ENCODE assay signal across 6 cellular contexts in the genomic region with DNA sequence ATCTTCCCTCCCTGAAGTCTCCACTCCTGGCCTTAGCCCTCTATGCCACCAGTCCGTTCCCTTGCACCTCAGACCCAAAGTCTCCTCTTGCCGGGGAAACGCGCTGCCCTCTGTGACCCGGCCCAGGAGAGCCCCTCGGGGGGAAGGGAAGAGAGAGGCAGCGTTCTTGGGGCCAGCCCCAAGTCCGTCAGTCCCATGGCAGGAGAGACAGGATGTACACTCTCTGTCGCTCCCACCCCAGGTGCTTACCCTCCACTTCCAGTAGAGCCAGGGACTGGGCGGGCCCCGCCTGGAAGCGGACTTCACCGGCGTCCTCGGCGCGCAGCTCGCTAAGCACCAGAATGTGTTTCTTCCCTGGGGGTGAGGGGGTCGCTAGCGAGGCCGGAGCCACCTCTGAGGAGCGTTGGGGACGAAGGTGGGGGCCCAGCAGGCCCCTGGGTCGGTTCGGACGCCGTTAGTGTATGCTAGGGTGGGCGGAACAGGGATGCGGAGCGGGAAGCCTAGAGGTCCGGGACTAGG. TPM values are rescaled to one million over a fixed set of nuclear protein-coding genes. Genes with fewer than 3 reads are reported as not detected.
DNase-seq lines count a peak whose midpoint lies in the region; ATAC-seq, FAIRE-seq and TF ChIP-seq lines count a peak whose summit lies in the region.

No MANE protein-coding gene starts in this region.

- ATAC-seq in GM19372 (IDR thresholded peaks at IDR 0.05; ENCODE audit: low read depth, unreplicated experiment): peak; percentile 2
- ATAC-seq in gastrocnemius medialis: no peak

- H3K18ac ChIP-seq in H1 (ENCODE audit: extremely low read depth, low read length): peak overlapping the region; percentile 78

- peaks cover 2% of the 10 kb centered on the region; the same call in 1 of the 2 replicates for H3K79me1 ChIP-seq in H1 (ENCODE audit: low read depth, low read length)

- CTCF ChIA-PET in H1 (lab: Charles Lee; ENCODE audit: partially characterized antibody): interaction anchor here (0.8 to 19.7 kb wide), 8 partner anchors 8 to 175 kb away, joined by 3 to 293 read pairs (median 5); partner anchors contain the start of genes CHPF, OBSL1 and TMEM198

- H3K56ac ChIP-seq in H1 (replicated peaks; ENCODE audit: insufficient read length, low read depth, low read length): peak overlapping the region; percentile 66

- H2AK5ac ChIP-seq in H1 (ENCODE audit: low read depth, low read length): no peak overlapping the region

- H3K4ac ChIP-seq in H1 (replicated peaks; ENCODE audit: insufficient read length, low read depth, low read length): no peak overlapping the region

- peak overlapping the region in 3 of 4 experiments; percentile 8 to 60 (median 57); a peak in 5 of 7 replicates for H3K9ac ChIP-seq in H1 (replicated peaks in 1 of 4; ENCODE audit: extremely low read depth in 1 of 4, low read depth in 3 of 4, low read length in 3 of 4)

- H3K36me3 ChIP-seq in H1 (ENCODE audit: control insufficient read depth in 2 of 4, insufficient read depth in 4 of 4, low read length in 3 of 4): peaks cover 0 to 3% (median 0%) of the 10 kb centered on the region in 4 experiments; a peak in 3 of 8 replicates
- no peaks in the 10 kb centered on the region for H3K36me3 ChIP-seq in gastrocnemius medialis

- H2AFZ ChIP-seq in H1 (ENCODE audit: low read length): no peak overlapping the region; the same call in 1 of the 2 replicates

- no peak overlapping the region for H3K14ac ChIP-seq in H1 (ENCODE audit: insufficient read length)

- no peak for FAIRE-seq in H1 (lab: Jason Lieb, UNC)

- no peak overlapping the region for H2BK120ac ChIP-seq in H1 (replicated peaks; ENCODE audit: low read depth, low read length)

- in situ Hi-C loops in gastrocnemius medialis (cut with MboI; ENCODE audit: low sequenced_read_pairs in 4 of 4): no loop called here

- no peak for TF ChIP-seq RAD21 in H1 (IDR thresholded peaks at IDR 0.05 in 1 of 2, conservative IDR thresholded peaks at IDR 0.05 in 1 of 2; ENCODE audit: low read depth in 2 of 2, low read length in 2 of 2)

- H3K9me3 ChIP-seq in H1 (ENCODE audit: insufficient read depth in 2 of 2, low read depth in 1 of 2, low read length in 1 of 2) (no peaks in the 10 kb centered on the region), gastrocnemius medialis (no peaks in the 10 kb centered on the region)

- peak overlapping the region; percentile 90 to 95 for H3K4me2 ChIP-seq in H1 (ENCODE audit: insufficient read depth in 1 of 2, low read depth in 2 of 2, low read length in 2 of 2)

- peaks cover 17% of the 10 kb centered on the region; the same call in 1 of the 2 replicates for H3K23me2 ChIP-seq in H1 (ENCODE audit: low read depth, low read length)

- H2BK5ac ChIP-seq in H1 (ENCODE audit: low read depth, low read length): peak overlapping the region; percentile 77; the same call in 1 of the 2 replicates

- TF ChIP-seq POLR2A in H1 (IDR thresholded peaks at IDR 0.05; ENCODE audit: control extremely low read depth in 1 of 2, low read depth in 2 of 2, low read length in 2 of 2): no peak
- no peak for TF ChIP-seq POLR2A in gastrocnemius medialis (IDR thresholded peaks at IDR 0.05)

- DNase-seq in HL-60 (ENCODE audit: low read depth in 1 of 2, low spot score in 1 of 2) (no peak), H1 (ENCODE audit: low read depth in 1 of 2, low spot score in 2 of 2) (no peak), gastrocnemius medialis (no peak), NCI-H1436 treated with DMSO at 0.1 percent for 48 hours (lab: John Stamatoyannopoulos, UW) (no peak), midbrain (lab: John Stamatoyannopoulos, UW) (no peak)

- H2BK12ac ChIP-seq in H1 (ENCODE audit: low read depth, low read length): no peak overlapping the region

- peak overlapping the region; percentile 65 for H4K8ac ChIP-seq in H1 (ENCODE audit: extremely low read depth, insufficient read depth, low read length)

- no peaks in the 10 kb centered on the region for H3K79me2 ChIP-seq in H1 (ENCODE audit: control insufficient read depth in 1 of 2, insufficient read depth in 2 of 2, low read length in 2 of 2)

- no peak for TF ChIP-seq CTCF in HL-60 (IDR thresholded peaks at IDR 0.05; ENCODE audit: insufficient read depth, low read length)
- TF ChIP-seq CTCF in H1 (IDR thresholded peaks at IDR 0.05; ENCODE audit: control extremely low read depth in 1 of 3, insufficient read depth in 1 of 3, low read depth in 1 of 3, low read length in 3 of 3): peak in 1 of 3 experiments; percentile 18; a peak in 1 of 4 replicates
- TF ChIP-seq CTCF in gastrocnemius medialis (IDR thresholded peaks at IDR 0.05 in 4 of 5, conservative IDR thresholded peaks at IDR 0.05 in 1 of 5): no peak

- no peak overlapping the region for H3K23ac ChIP-seq in H1 (ENCODE audit: insufficient read length)

- H4K91ac ChIP-seq in H1 (replicated peaks; ENCODE audit: insufficient read length, low read length): peak overlapping the region; percentile 76

- H3K4me3 ChIP-seq in HL-60 (replicated peaks; ENCODE audit: insufficient read depth, low read length) (peak overlapping the region; percentile 29; the same call in 1 of the 2 replicates), H1 (ENCODE audit: extremely low read depth in 1 of 4, insufficient read depth in 2 of 4, low read depth in 3 of 4, low read length in 4 of 4) (peak overlapping the region; percentile 58 to 77 (median 68)), gastrocnemius medialis (peak overlapping the region; percentile 57 to 67 (median 64))

- H2BK15ac ChIP-seq in H1 (ENCODE audit: low read length): 0 out of 2 replicates have a peak overlapping the region, but pooled peaks have one; percentile 16

- H3K27me3 ChIP-seq in HL-60 (ENCODE audit: insufficient read depth, poor library complexity, severe bottlenecking) (peaks cover 28% of the 10 kb centered on the region), H1 (replicated peaks in 1 of 4; ENCODE audit: control insufficient read depth in 3 of 4, extremely low read depth in 1 of 4, insufficient read depth in 3 of 4, low read length in 3 of 4) (peaks cover 0 to 15% (median 13%) of the 10 kb centered on the region in 4 experiments; a peak in 6 of 7 replicates), gastrocnemius medialis (no peaks in the 10 kb centered on the region)

- no peak overlapping the region for H2BK20ac ChIP-seq in H1 (ENCODE audit: low read length)

- intact Hi-C loops in gastrocnemius medialis (cut with DNase I; ENCODE audit: low total_unique reads): no loop called here

- WGBS in H1 (ENCODE audit: extremely low coverage in 1 of 2, insufficient coverage in 1 of 2, insufficient read length in 1 of 2, insufficient replicate concordance in 2 of 2, low coverage in 1 of 2, low lambda C conversion rate in 2 of 2, missing lambda C conversion rate in 1 of 2), 2 experiments: 2% methylated on average over 30 of the region's 31 CpGs; no CpG with 5 or more reads in 1 of the 2 experiments

- TF ChIP-seq EP300 in H1 (IDR thresholded peaks at IDR 0.05; ENCODE audit: borderline replicate concordance in 1 of 2, low read depth in 2 of 2, low read length in 2 of 2): no peak

- POLR2A ChIA-PET in H1 (lab: Charles Lee; ENCODE audit: partially characterized antibody): interaction anchor here (0.8 to 17.5 kb wide), 11 partner anchors 8 to 66 kb away, joined by 3 to 293 read pairs (median 4); partner anchors contain the start of genes CHPF, INHA, OBSL1 and STK11IP

- H4K5ac ChIP-seq in H1 (ENCODE audit: insufficient read length, low read depth, low read length): peak overlapping the region; percentile 60

- H3K27ac ChIP-seq in HL-60 (replicated peaks) (no peak overlapping the region), H1 (ENCODE audit: low read depth, low read length) (no peak overlapping the region; the same call in 1 of the 2 replicates), gastrocnemius medialis (peak overlapping the region in 1 of 4 donors; percentile 45)

- H3K4me1 ChIP-seq in H1 (replicated peaks in 1 of 4; ENCODE audit: control insufficient read depth in 3 of 4, insufficient read depth in 4 of 4, low read length in 3 of 4) (peaks cover 0 to 15% (median 8%) of the 10 kb centered on the region in 4 experiments; a peak in 6 of 7 replicates), gastrocnemius medialis (peaks cover 8 to 17% of the 10 kb centered on the region in 2 donors)

- H4K20me1 ChIP-seq in H1 (replicated peaks in 1 of 2; ENCODE audit: control insufficient read depth in 1 of 2, insufficient read depth in 2 of 2, low read length in 2 of 2): peaks cover 3 to 13% of the 10 kb centered on the region in 2 experiments

RNA-seq across cellular contexts. Expression of gene TMEM198, which starts 8.1 kb away (rescaled TPM):
- total RNA-seq in H1 (2021; fragmentation: NEBNext Ultra II Directional; extraction: Animal tissue kit (Norgen Biotek cat#: 25700)): 10.2 and 11.0 TPM in 2 replicates
- polyA plus RNA-seq in H1 (2011; rRNA removed): 10.4 and 15.4 TPM in 2 replicates
- 10.0 TPM for polyA plus RNA-seq in H1 (2011; cell fraction: cytosol; rRNA removed)
- polyA plus RNA-seq in H1 (2011; cell fraction: nucleus; rRNA removed): 19.0 TPM
- polyA plus RNA-seq in H1 (2012, experiment 1 of 2): 7.6 to 11.7 TPM (median 9.4 TPM) in 4 replicates
- 13.6 TPM for polyA plus RNA-seq in H1 (2012, experiment 2 of 2)
- 8.4 TPM for polyA plus RNA-seq in H1 (2013, experiment 1 of 2)
- polyA plus RNA-seq in H1 (2013, experiment 2 of 2): 8.2 TPM
- polyA minus RNA-seq in H1 (2011; rRNA and poly(A)+ RNA removed): 4.3 and 6.1 TPM in 2 replicates
- 7.5 TPM for polyA minus RNA-seq in H1 (2011; cell fraction: cytosol; rRNA and poly(A)+ RNA removed)
- polyA minus RNA-seq in H1 (2011; cell fraction: nucleus; rRNA and poly(A)+ RNA removed): 5.6 TPM
- total RNA-seq in gastrocnemius medialis: 1 to 10 TPM in 3 of 4 donors, under 1 TPM in 1; 0.87 to 6.7 (median 3.3) TPM

RNA-seq across cellular contexts. Expression of gene CHPF, which starts 8.3 kb away (rescaled TPM):
- 62.9 and 68.1 TPM in 2 replicates for total RNA-seq in H1 (2021; fragmentation: NEBNext Ultra II Directional; extraction: Animal tissue kit (Norgen Biotek cat#: 25700))
- polyA plus RNA-seq in H1 (2011; rRNA removed): 67.3 and 103 TPM in 2 replicates
- 61.7 TPM for polyA plus RNA-seq in H1 (2011; cell fraction: cytosol; rRNA removed)
- 76.8 TPM for polyA plus RNA-seq in H1 (2011; cell fraction: nucleus; rRNA removed)
- 33.7 to 59.5 TPM (median 55.7 TPM) in 4 replicates for polyA plus RNA-seq in H1 (2012, experiment 1 of 2)
- 62.7 TPM for polyA plus RNA-seq in H1 (2012, experiment 2 of 2)
- 107 TPM for polyA plus RNA-seq in H1 (2013, experiment 1 of 2)
- 107 TPM for polyA plus RNA-seq in H1 (2013, experiment 2 of 2)
- 17.3 and 20.9 TPM in 2 replicates for polyA minus RNA-seq in H1 (2011; rRNA and poly(A)+ RNA removed)
- 62.2 TPM for polyA minus RNA-seq in H1 (2011; cell fraction: cytosol; rRNA and poly(A)+ RNA removed)
- 38.8 TPM for polyA minus RNA-seq in H1 (2011; cell fraction: nucleus; rRNA and poly(A)+ RNA removed)
- total RNA-seq in gastrocnemius medialis: 10 to 100 TPM; 21.0 to 50.5 (median 37.2) TPM

RNA-seq across cellular contexts. Expression of gene OBSL1, which starts 19.4 kb away (rescaled TPM):
- total RNA-seq in H1 (2021; fragmentation: NEBNext Ultra II Directional; extraction: Animal tissue kit (Norgen Biotek cat#: 25700)): 127 and 135 TPM in 2 replicates
- 116 and 205 TPM in 2 replicates for polyA plus RNA-seq in H1 (2011; rRNA removed)
- polyA plus RNA-seq in H1 (2011; cell fraction: cytosol; rRNA removed): 171 TPM
- polyA plus RNA-seq in H1 (2011; cell fraction: nucleus; rRNA removed): 776 TPM
- polyA plus RNA-seq in H1 (2012, experiment 1 of 2): 105 to 168 TPM (median 164 TPM) in 4 replicates
- polyA plus RNA-seq in H1 (2012, experiment 2 of 2): 108 TPM
- polyA plus RNA-seq in H1 (2013, experiment 1 of 2): 76.8 TPM
- 67.6 TPM for polyA plus RNA-seq in H1 (2013, experiment 2 of 2)
- 64.9 and 94.5 TPM in 2 replicates for polyA minus RNA-seq in H1 (2011; rRNA and poly(A)+ RNA removed)
- polyA minus RNA-seq in H1 (2011; cell fraction: cytosol; rRNA and poly(A)+ RNA removed): 91.4 TPM
- 160 TPM for polyA minus RNA-seq in H1 (2011; cell fraction: nucleus; rRNA and poly(A)+ RNA removed)
- 10 to 100 TPM; 47.9 to 72.9 (median 56.5) TPM for total RNA-seq in gastrocnemius medialis

RNA-seq across cellular contexts. Expression of gene INHA, which starts 20.2 kb away (rescaled TPM):
- total RNA-seq in H1 (2021; fragmentation: NEBNext Ultra II Directional; extraction: Animal tissue kit (Norgen Biotek cat#: 25700)): 0.65 and 0.73 TPM in 2 replicates
- 2.7 and 4.3 TPM in 2 replicates for polyA plus RNA-seq in H1 (2011; rRNA removed)
- polyA plus RNA-seq in H1 (2011; cell fraction: cytosol; rRNA removed): 3.2 TPM
- polyA plus RNA-seq in H1 (2011; cell fraction: nucleus; rRNA removed): 11.1 TPM
- 0.77 to 3.2 TPM (median 2.1 TPM) in 4 replicates for polyA plus RNA-seq in H1 (2012, experiment 1 of 2)
- 0.54 TPM for polyA plus RNA-seq in H1 (2012, experiment 2 of 2)
- 0.61 TPM for polyA plus RNA-seq in H1 (2013, experiment 1 of 2)
- polyA plus RNA-seq in H1 (2013, experiment 2 of 2): 0.57 TPM
- polyA minus RNA-seq in H1 (2011; rRNA and poly(A)+ RNA removed): 0.22 and 0.41 TPM in 2 replicates
- not detected for polyA minus RNA-seq in H1 (2011; cell fraction: cytosol; rRNA and poly(A)+ RNA removed)
- polyA minus RNA-seq in H1 (2011; cell fraction: nucleus; rRNA and poly(A)+ RNA removed): 1.1 TPM
- total RNA-seq in gastrocnemius medialis: 1 to 10 TPM in 1 of 4 donors, under 1 TPM in 1, not detected in 2; 0.29 to 3.5 TPM

RNA-seq across cellular contexts. Expression of gene ASIC4, which starts 37.6 kb away (rescaled TPM):
- 0.19 and 0.22 TPM in 2 replicates for total RNA-seq in H1 (2021; fragmentation: NEBNext Ultra II Directional; extraction: Animal tissue kit (Norgen Biotek cat#: 25700))
- polyA plus RNA-seq in H1 (2011; rRNA removed): 0.12 and 0.30 TPM in 2 replicates
- polyA plus RNA-seq in H1 (2011; cell fraction: cytosol; rRNA removed): 0.18 TPM
- 0.96 TPM for polyA plus RNA-seq in H1 (2011; cell fraction: nucleus; rRNA removed)
- polyA plus RNA-seq in H1 (2012, experiment 1 of 2): 0.11 to 0.42 TPM (median 0.36 TPM) in 3 of 4 replicates, not detected in the other
- polyA plus RNA-seq in H1 (2012, experiment 2 of 2): 0.05 TPM
- 0.06 TPM for polyA plus RNA-seq in H1 (2013, experiment 1 of 2)
- polyA plus RNA-seq in H1 (2013, experiment 2 of 2): 0.13 TPM
- 0.12 and 0.22 TPM in 2 replicates for polyA minus RNA-seq in H1 (2011; rRNA and poly(A)+ RNA removed)
- polyA minus RNA-seq in H1 (2011; cell fraction: cytosol; rRNA and poly(A)+ RNA removed): not detected
- polyA minus RNA-seq in H1 (2011; cell fraction: nucleus; rRNA and poly(A)+ RNA removed): 0.50 TPM
- total RNA-seq in gastrocnemius medialis: under 1 TPM in 1 of 4 donors, not detected in 3; 0.11 TPM
